In genomic region chr2:54709341-54709809, GRCh38 we compare ENCODE assay signal across 9 cellular contexts. TPM values are rescaled to one million over a fixed set of nuclear protein-coding genes. Genes with fewer than 3 reads are reported as not detected.
DNase-seq lines count a peak whose midpoint lies in the region; ATAC-seq and TF ChIP-seq lines count a peak whose summit lies in the region.
"Had no signal": no experiment of that assay in that cellular context is flagged by ENCODE, and none has a peak within 500 bp of the region (broad histone marks: within the 10 kb centered on the region; RNA-seq: fewer than 3 reads in every experiment).

No MANE protein-coding gene starts in this region.

- H3K36me3 ChIP-seq in osteoblast (ENCODE audit: insufficient read depth, low read length) (no peaks in the 10 kb centered on the region), Caco-2 (ENCODE audit: control insufficient read depth, insufficient read depth, low read length) (no peaks in the 10 kb centered on the region)

- H3K4me3 ChIP-seq in epithelial cell of proximal tubule (ENCODE audit: low read depth, low read length) (peak overlapping the region; percentile 61), osteoblast (ENCODE audit: insufficient read depth, low read length) (peak overlapping the region; percentile 72), Caco-2 (ENCODE audit: low read depth, low read length) (no peak overlapping the region)

- H4K20me1 ChIP-seq in osteoblast (ENCODE audit: insufficient read depth, low read length): no peaks in the 10 kb centered on the region

- peak; percentile 38 for ATAC-seq in CD4-positive, alpha-beta T cell (ENCODE audit: poor library complexity)

- H3K4me1 Mint-ChIP-seq in CD4-positive, alpha-beta T cell (ENCODE audit: low read depth): no peaks in the 10 kb centered on the region
- no peaks in the 10 kb centered on the region for H3K4me1 Mint-ChIP-seq in Caco-2 (ENCODE audit: low read depth, unreplicated experiment)

- peak overlapping the region; percentile 93 for H2AFZ ChIP-seq in osteoblast (ENCODE audit: low read length)

- POLR2A ChIA-PET in CD4-positive, alpha-beta T cell (lab: Charles Lee): interaction anchor here (1.4 kb wide), 1 partner anchor 13 kb away, joined by 4 read pairs; no protein-coding TSS in a partner anchor
- POLR2A ChIA-PET in Caco-2 (lab: Charles Lee): no interaction called here

- BruUV-seq in Caco-2 (replicated peaks; lab: Mats Ljungman, UMichigan): no TSS peak

- no peaks in the 10 kb centered on the region for H3K9me3 ChIP-seq in CD4-positive, alpha-beta T cell (ENCODE audit: control insufficient read depth, low read length)
- H3K9me3 ChIP-seq in osteoblast (ENCODE audit: low read depth, low read length): no peaks in the 10 kb centered on the region
- no peaks in the 10 kb centered on the region; the same call in 1 of the 2 replicates for H3K9me3 ChIP-seq in Caco-2

- peaks cover 34% of the 10 kb centered on the region for H3K27me3 Mint-ChIP-seq in CD4-positive, alpha-beta T cell
- no peaks in the 10 kb centered on the region for H3K27me3 Mint-ChIP-seq in Caco-2 (ENCODE audit: insufficient read depth, unreplicated experiment)

- no peak for TF ChIP-seq CTCF in CD4-positive, alpha-beta T cell (IDR thresholded peaks at IDR 0.05)
- no peak for TF ChIP-seq CTCF in epithelial cell of proximal tubule (conservative IDR thresholded peaks at IDR 0.05; ENCODE audit: low read depth, low read length)
- no peak for TF ChIP-seq CTCF in osteoblast (IDR thresholded peaks at IDR 0.05; ENCODE audit: extremely low read depth, low read depth, low read length)
- TF ChIP-seq CTCF in Caco-2 (IDR thresholded peaks at IDR 0.05; ENCODE audit: insufficient read depth in 1 of 2, low read depth in 1 of 2, low read length in 1 of 2, severe bottlenecking in 1 of 2, unreplicated experiment in 1 of 2): no peak

- no peaks in the 10 kb centered on the region for H3K79me2 ChIP-seq in osteoblast (ENCODE audit: insufficient read depth, low read length)

- intact Hi-C loops in CD4-positive, alpha-beta T cell (cut with DNase I, micrococcal nuclease): loop anchor here (10.0 kb wide), 2 partner anchors 505 to 795 kb away; no protein-coding TSS in a partner anchor
- intact Hi-C loops in Caco-2 (cut with micrococcal nuclease; ENCODE audit: unreplicated experiment): no loop called here

- H3K4me1 ChIP-seq in osteoblast (ENCODE audit: insufficient read depth, low read length): peaks cover 9% of the 10 kb centered on the region
- peaks cover 29% of the 10 kb centered on the region for H3K4me1 ChIP-seq in Caco-2

- H3K9me3 Mint-ChIP-seq in CD4-positive, alpha-beta T cell: no peaks in the 10 kb centered on the region
- H3K9me3 Mint-ChIP-seq in Caco-2 (ENCODE audit: unreplicated experiment): no peaks in the 10 kb centered on the region

- H3K36me3 Mint-ChIP-seq in CD4-positive, alpha-beta T cell (ENCODE audit: low read depth): no peaks in the 10 kb centered on the region
- H3K36me3 Mint-ChIP-seq in Caco-2 (ENCODE audit: insufficient read depth, unreplicated experiment): no peaks in the 10 kb centered on the region

- no peak for DNase-seq in CD4-positive, alpha-beta T cell
- DNase-seq in NCI-H2227 treated with DMSO at 0.1 percent for 48 hours (lab: John Stamatoyannopoulos, UW): peak; percentile 40
- no peak for DNase-seq in epithelial cell of proximal tubule (ENCODE audit: low read depth)
- no peak for DNase-seq in osteoblast (ENCODE audit: insufficient read length, low spot score, missing footprints)
- DNase-seq in LoVo (ENCODE audit: low spot score): no peak
- DNase-seq in RKO (ENCODE audit: low spot score): no peak
- no peak for DNase-seq in HuH-7 (ENCODE audit: low spot score)
- DNase-seq in Caco-2: no peak
- DNase-seq: NCI-H1930 had no signal

- H3K27me3 ChIP-seq in CD4-positive, alpha-beta T cell (ENCODE audit: control insufficient read depth, insufficient read depth, low read length): peaks cover 29% of the 10 kb centered on the region
- H3K27me3 ChIP-seq in osteoblast (ENCODE audit: insufficient read depth, low read length) (no peaks in the 10 kb centered on the region), Caco-2 (replicated peaks; ENCODE audit: control insufficient read depth, insufficient read depth, low read length) (no peaks in the 10 kb centered on the region)

- no peak overlapping the region for H3K27ac ChIP-seq in CD4-positive, alpha-beta T cell (ENCODE audit: low read depth, low read length)
- no peak overlapping the region for H3K27ac ChIP-seq in osteoblast (ENCODE audit: low read depth, low read length)

- H3K4me2 ChIP-seq in osteoblast (ENCODE audit: insufficient read depth, low read length): peak overlapping the region; percentile 92

- CTCF ChIA-PET in CD4-positive, alpha-beta T cell (lab: Charles Lee): interaction anchor here (1.6 kb wide), 1 partner anchor 44 kb away, joined by 5 read pairs; no protein-coding TSS in a partner anchor
- CTCF ChIA-PET in Caco-2 (lab: Charles Lee): no interaction called here

- H3K4me3 Mint-ChIP-seq in CD4-positive, alpha-beta T cell: peak overlapping the region; percentile 34
- H3K4me3 Mint-ChIP-seq in Caco-2 (ENCODE audit: unreplicated experiment): no peak overlapping the region

- no peak overlapping the region for H3K27ac Mint-ChIP-seq in CD4-positive, alpha-beta T cell
- H3K27ac Mint-ChIP-seq in Caco-2 (ENCODE audit: unreplicated experiment): no peak overlapping the region

RNA-seq across cellular contexts. Expression of gene EML6, which starts 14.1 kb away (rescaled TPM):
- under 1 TPM; 0.22 to 0.34 TPM for total RNA-seq in CD4-positive, alpha-beta T cell
- 0.22 and 3.7 TPM in 2 replicates for total RNA-seq in epithelial cell of proximal tubule
- 0.29 and 1.1 TPM in 2 replicates for total RNA-seq in osteoblast
- 5.2 and 9.7 TPM in 2 replicates for total RNA-seq in Caco-2 (2022)
